Comparison of ENCODE assay signal across 1 cellular context in genomic region chr20:49285813-49286494, GRCh38.
TF ChIP-seq lines count a peak whose summit lies in the region.

No MANE protein-coding gene starts in this region.

TF ChIP-seq in HCT116, 20 proteins besides CTCF, POLR2A, EP300 and RAD21:
- no peak for TF ChIP-seq POLR2AphosphoS5 (IDR thresholded peaks at IDR 0.05; ENCODE audit: low read depth, low read length)
- TF ChIP-seq REST (IDR thresholded peaks at IDR 0.05; ENCODE audit: low read depth) = no peak
- TF ChIP-seq, protein P1, sequence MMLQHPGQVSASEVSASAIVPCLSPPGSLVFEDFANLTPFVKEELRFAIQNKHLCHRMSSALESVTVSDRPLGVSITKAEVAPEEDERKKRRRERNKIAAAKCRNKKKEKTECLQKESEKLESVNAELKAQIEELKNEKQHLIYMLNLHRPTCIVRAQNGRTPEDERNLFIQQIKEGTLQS (IDR thresholded peaks at IDR 0.05) = no peak
- TF ChIP-seq SIN3A (IDR thresholded peaks at IDR 0.05; ENCODE audit: low read depth) = no peak; the same call in 1 of the 2 replicates
- no peak for TF ChIP-seq ELF1 (IDR thresholded peaks at IDR 0.05; ENCODE audit: borderline replicate concordance, low read depth)
- TF ChIP-seq FOSL1 (IDR thresholded peaks at IDR 0.05; ENCODE audit: low read depth) = no peak
- no peak for TF ChIP-seq SP1 (IDR thresholded peaks at IDR 0.05; ENCODE audit: low read depth)
- no peak for TF ChIP-seq EZH2phosphoT487 (IDR thresholded peaks at IDR 0.05; ENCODE audit: borderline replicate concordance)
- TF ChIP-seq JUND (IDR thresholded peaks at IDR 0.05) = no peak
- TF ChIP-seq CEBPB (IDR thresholded peaks at IDR 0.05; ENCODE audit: low read depth) = no peak
- TF ChIP-seq, protein P2, sequence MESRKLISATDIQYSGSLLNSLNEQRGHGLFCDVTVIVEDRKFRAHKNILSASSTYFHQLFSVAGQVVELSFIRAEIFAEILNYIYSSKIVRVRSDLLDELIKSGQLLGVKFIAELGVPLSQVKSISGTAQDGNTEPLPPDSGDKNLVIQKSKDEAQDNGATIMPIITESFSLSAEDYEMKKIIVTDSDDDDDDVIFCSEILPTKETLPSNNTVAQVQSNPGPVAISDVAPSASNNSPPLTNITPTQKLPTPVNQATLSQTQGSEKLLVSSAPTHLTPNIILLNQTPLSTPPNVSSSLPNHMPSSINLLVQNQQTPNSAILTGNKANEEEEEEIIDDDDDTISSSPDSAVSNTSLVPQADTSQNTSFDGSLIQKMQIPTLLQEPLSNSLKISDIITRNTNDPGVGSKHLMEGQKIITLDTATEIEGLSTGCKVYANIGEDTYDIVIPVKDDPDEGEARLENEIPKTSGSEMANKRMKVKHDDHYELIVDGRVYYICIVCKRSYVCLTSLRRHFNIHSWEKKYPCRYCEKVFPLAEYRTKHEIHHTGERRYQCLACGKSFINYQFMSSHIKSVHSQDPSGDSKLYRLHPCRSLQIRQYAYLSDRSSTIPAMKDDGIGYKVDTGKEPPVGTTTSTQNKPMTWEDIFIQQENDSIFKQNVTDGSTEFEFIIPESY (IDR thresholded peaks at IDR 0.05; ENCODE audit: extremely low read depth, insufficient replicate concordance, low read length) = no peak
- TF ChIP-seq, protein P3, sequence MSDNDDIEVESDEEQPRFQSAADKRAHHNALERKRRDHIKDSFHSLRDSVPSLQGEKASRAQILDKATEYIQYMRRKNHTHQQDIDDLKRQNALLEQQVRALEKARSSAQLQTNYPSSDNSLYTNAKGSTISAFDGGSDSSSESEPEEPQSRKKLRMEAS (IDR thresholded peaks at IDR 0.05) = no peak
- TF ChIP-seq YY1 (IDR thresholded peaks at IDR 0.05; ENCODE audit: extremely low read depth, insufficient replicate concordance, low read depth, low read length) = no peak
- no peak for TF ChIP-seq TCF7L2 (IDR thresholded peaks at IDR 0.05; ENCODE audit: borderline replicate concordance, extremely low read depth, insufficient read depth, insufficient read length)
TF ChIP-seq in HCT116: peak in this region for 0.
